ENCODE assay signal across 16 cellular contexts in the genomic region with DNA sequence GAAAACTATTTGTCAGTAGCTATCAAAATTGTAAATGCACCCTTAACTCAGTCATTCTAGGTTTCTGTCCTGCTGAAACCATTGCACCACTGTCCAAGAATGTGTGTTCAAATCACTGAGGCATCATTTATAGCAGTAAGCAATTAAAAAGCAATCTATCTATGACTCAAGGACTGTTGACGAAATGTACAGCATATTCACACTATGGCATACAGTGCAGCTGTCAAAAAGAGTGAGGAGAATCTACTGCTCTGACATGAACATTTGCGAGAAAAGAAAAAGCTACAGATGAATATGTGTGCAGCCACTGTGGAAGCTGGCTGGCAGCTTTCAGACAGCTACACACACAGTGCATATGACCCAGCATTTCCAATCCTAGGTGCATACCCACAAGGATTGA.
DNase-seq lines count a peak whose midpoint lies in the region; ATAC-seq and TF ChIP-seq lines count a peak whose summit lies in the region.
"Had no signal": no experiment of that assay in that cellular context is flagged by ENCODE, and none has a peak within 500 bp of the region (broad histone marks: within the 10 kb centered on the region; RNA-seq: fewer than 3 reads in every experiment).

No MANE protein-coding gene starts in this region.

- TF ChIP-seq CTCF in fibroblast of mammary gland (conservative IDR thresholded peaks at IDR 0.05; ENCODE audit: control insufficient read depth, insufficient read depth, low read depth, low read length): no peak

- no peak overlapping the region for H3K4me3 ChIP-seq in fibroblast of mammary gland (ENCODE audit: control insufficient read depth, low read depth, low read length)
- H3K4me3 ChIP-seq: A549, GM23338 had no signal

- H3K9me3 Mint-ChIP-seq in activated CD4-positive, alpha-beta T cell treated with anti-CD3 and anti-CD28 coated beads for 36 hours (ENCODE audit: low read depth): peaks cover 12% of the 10 kb centered on the region
- peaks cover 4% of the 10 kb centered on the region for H3K9me3 Mint-ChIP-seq in activated T-helper 17 cell treated with anti-CD3 and anti-CD28 coated beads, Interleukin-2, amount 50 U/mL, for 72 hours

- peak; percentile 42 for ATAC-seq in activated CD4-positive, alpha-beta T cell treated with anti-CD3 and anti-CD28 coated beads for 36 hours
- peak; percentile 29 for ATAC-seq in activated T-helper 17 cell treated with anti-CD3 and anti-CD28 coated beads, Interleukin-2, amount 50 U/mL, for 72 hours (replicated peaks)
- ATAC-seq in HG03135 (IDR thresholded peaks at IDR 0.05; ENCODE audit: unreplicated experiment): no peak
- ATAC-seq: A549, GM23338 had no signal

- CTCF ChIA-PET in activated CD4-positive, alpha-beta T cell treated with anti-CD3 and anti-CD28 coated beads for 36 hours (lab: Charles Lee): no interaction called here

- POLR2A ChIA-PET in activated CD4-positive, alpha-beta T cell treated with anti-CD3 and anti-CD28 coated beads for 36 hours (lab: Charles Lee): no interaction called here

- intact Hi-C loops in activated CD4-positive, alpha-beta T cell treated with anti-CD3 and anti-CD28 coated beads for 36 hours (cut with DNase I, micrococcal nuclease): no loop called here

- no peak overlapping the region for H3K4me3 Mint-ChIP-seq in activated CD4-positive, alpha-beta T cell treated with anti-CD3 and anti-CD28 coated beads for 36 hours
- H3K4me3 Mint-ChIP-seq in activated T-helper 17 cell treated with anti-CD3 and anti-CD28 coated beads, Interleukin-2, amount 50 U/mL, for 72 hours: no peak overlapping the region
- H3K4me3 Mint-ChIP-seq: CD4-positive, alpha-beta memory T cell; GM23338 had no signal

- H3K27me3 Mint-ChIP-seq in activated CD4-positive, alpha-beta T cell treated with anti-CD3 and anti-CD28 coated beads for 36 hours: peaks cover 10% of the 10 kb centered on the region
- H3K27me3 Mint-ChIP-seq in activated T-helper 17 cell treated with anti-CD3 and anti-CD28 coated beads, Interleukin-2, amount 50 U/mL, for 72 hours: peaks cover 8% of the 10 kb centered on the region

- H3K27ac Mint-ChIP-seq in activated CD4-positive, alpha-beta T cell treated with anti-CD3 and anti-CD28 coated beads for 36 hours: no peak overlapping the region
- no peak overlapping the region for H3K27ac Mint-ChIP-seq in activated T-helper 17 cell treated with anti-CD3 and anti-CD28 coated beads, Interleukin-2, amount 50 U/mL, for 72 hours
- H3K27ac Mint-ChIP-seq: CD4-positive, alpha-beta memory T cell; GM23338 had no signal

- H3K36me3 Mint-ChIP-seq in activated CD4-positive, alpha-beta T cell treated with anti-CD3 and anti-CD28 coated beads for 36 hours (ENCODE audit: low read depth): no peaks in the 10 kb centered on the region
- H3K36me3 Mint-ChIP-seq in activated T-helper 17 cell treated with anti-CD3 and anti-CD28 coated beads, Interleukin-2, amount 50 U/mL, for 72 hours (ENCODE audit: low read depth): no peaks in the 10 kb centered on the region

- no peaks in the 10 kb centered on the region for H3K4me1 Mint-ChIP-seq in activated CD4-positive, alpha-beta T cell treated with anti-CD3 and anti-CD28 coated beads for 36 hours
- H3K4me1 Mint-ChIP-seq in activated T-helper 17 cell treated with anti-CD3 and anti-CD28 coated beads, Interleukin-2, amount 50 U/mL, for 72 hours: no peaks in the 10 kb centered on the region
- H3K4me1 Mint-ChIP-seq: CD4-positive, alpha-beta memory T cell; GM23338 had no signal

- DNase-seq in activated CD4-positive, alpha-beta T cell treated with anti-CD3 and anti-CD28 coated beads for 36 hours: no peak
- no peak for DNase-seq in activated CD4-positive, alpha-beta T cell treated with anti-CD3 and anti-CD28 coated beads, Interleukin-2, amount 50 U/mL, for 4 hours
- DNase-seq in fibroblast of mammary gland (ENCODE audit: low read depth): peak; percentile 31
- DNase-seq in ureter (ENCODE audit: low spot score): no peak
- DNase-seq in epidermal melanocyte (ENCODE audit: insufficient read length, low spot score): no peak
- DNase-seq: AML-193; CD4-positive, alpha-beta memory T cell; DMS153; DMS79; GDM1; HCEC 1CT; IMR-90 had no signal
